9 cellular contexts compared by ENCODE assay signal in genomic region chr2:197497301-197497700, GRCh38. TPM values are rescaled to one million over a fixed set of nuclear protein-coding genes. Genes with fewer than 3 reads are reported as not detected.
DNase-seq lines count a peak whose midpoint lies in the region; ATAC-seq and TF ChIP-seq lines count a peak whose summit lies in the region.
"Had no signal": no experiment of that assay in that cellular context is flagged by ENCODE, and none has a peak within 500 bp of the region (broad histone marks: within the 10 kb centered on the region; RNA-seq: fewer than 3 reads in every experiment).

No MANE protein-coding gene starts in this region.

- intact Hi-C loops in activated naive CD4-positive, alpha-beta T cell treated with anti-CD3 and anti-CD28 coated beads for 36 hours (cut with micrococcal nuclease): no loop called here
- intact Hi-C loops in activated B cell treated with CpG ODN at 0.5 μM for 24 hours (cut with micrococcal nuclease): loop anchor here (2.0 to 5.0 kb wide), 4 partner anchors 16 to 800 kb away; no protein-coding TSS in a partner anchor

- H3K4me3 ChIP-seq in fibroblast of pulmonary artery (replicated peaks; ENCODE audit: low read depth, low read length): peak overlapping the region; percentile 93

- ATAC-seq in activated B cell treated with CpG ODN at 0.5 μM for 24 hours (ENCODE audit: low read depth) (no peak), GM21723 (IDR thresholded peaks at IDR 0.05; ENCODE audit: unreplicated experiment) (no peak)
- ATAC-seq in stimulated activated naive CD8-positive, alpha-beta T cell treated with anti-CD3 and anti-CD28 coated beads, Interleukin-15, amount 100 ng/mL, for 72 hours: no peak

- no peaks in the 10 kb centered on the region for H3K9me3 Mint-ChIP-seq in activated naive CD4-positive, alpha-beta T cell treated with anti-CD3 and anti-CD28 coated beads for 36 hours
- no peaks in the 10 kb centered on the region for H3K9me3 Mint-ChIP-seq in activated B cell treated with CpG ODN at 0.5 μM for 24 hours
- H3K9me3 Mint-ChIP-seq in stimulated activated naive CD8-positive, alpha-beta T cell treated with anti-CD3 and anti-CD28 coated beads, Interleukin-15, amount 100 ng/mL, for 72 hours: no peaks in the 10 kb centered on the region

- no peak for TF ChIP-seq CTCF in activated B cell treated with CpG ODN at 0.5 μM for 24 hours (IDR thresholded peaks at IDR 0.05)
- no peak for TF ChIP-seq CTCF in fibroblast of pulmonary artery (IDR thresholded peaks at IDR 0.05; ENCODE audit: low read length, missing control alignments)

- H3K27ac Mint-ChIP-seq in activated naive CD4-positive, alpha-beta T cell treated with anti-CD3 and anti-CD28 coated beads for 36 hours: peak overlapping the region; percentile 98
- H3K27ac Mint-ChIP-seq in activated B cell treated with CpG ODN at 0.5 μM for 24 hours: no peak overlapping the region
- peak overlapping the region; percentile 98 to 99 for H3K27ac Mint-ChIP-seq in stimulated activated naive CD8-positive, alpha-beta T cell treated with anti-CD3 and anti-CD28 coated beads, Interleukin-15, amount 100 ng/mL, for 72 hours

- no peak for DNase-seq in activated naive CD4-positive, alpha-beta T cell treated with anti-CD3 and anti-CD28 coated beads for 36 hours
- DNase-seq in activated naive CD4-positive, alpha-beta T cell (lab: John Stamatoyannopoulos, UW): no peak
- DNase-seq in activated B cell treated with CpG ODN at 0.5 μM for 24 hours: no peak
- no peak for DNase-seq in fibroblast of pulmonary artery (ENCODE audit: low read depth)
- DNase-seq in stimulated activated naive CD8-positive, alpha-beta T cell treated with anti-CD3 and anti-CD28 coated beads, Interleukin-15, amount 100 ng/mL, for 72 hours: no peak
- DNase-seq in NCI-H2107 treated with DMSO at 0.1 percent for 48 hours (lab: John Stamatoyannopoulos, UW; ENCODE audit: unreplicated experiment): no peak
- no peak for DNase-seq in AG20443 (ENCODE audit: low spot score)
- DNase-seq: cortex of kidney had no signal

- H3K4me3 Mint-ChIP-seq in activated naive CD4-positive, alpha-beta T cell treated with anti-CD3 and anti-CD28 coated beads for 36 hours: peak overlapping the region; percentile 92
- H3K4me3 Mint-ChIP-seq in activated B cell treated with CpG ODN at 0.5 μM for 24 hours: peak overlapping the region; percentile 97
- H3K4me3 Mint-ChIP-seq in stimulated activated naive CD8-positive, alpha-beta T cell treated with anti-CD3 and anti-CD28 coated beads, Interleukin-15, amount 100 ng/mL, for 72 hours: peak overlapping the region; percentile 88 to 100

- no peaks in the 10 kb centered on the region for H3K27me3 Mint-ChIP-seq in activated naive CD4-positive, alpha-beta T cell treated with anti-CD3 and anti-CD28 coated beads for 36 hours (ENCODE audit: low read depth)
- no peaks in the 10 kb centered on the region for H3K27me3 Mint-ChIP-seq in activated B cell treated with CpG ODN at 0.5 μM for 24 hours
- H3K27me3 Mint-ChIP-seq in stimulated activated naive CD8-positive, alpha-beta T cell treated with anti-CD3 and anti-CD28 coated beads, Interleukin-15, amount 100 ng/mL, for 72 hours: no peaks in the 10 kb centered on the region

- POLR2A ChIA-PET in activated B cell treated with CpG ODN at 0.5 μM for 24 hours (lab: Charles Lee): interaction anchor here (7.5 kb wide), 1 partner anchor 17 kb away, joined by 173 read pairs; the partner anchor contains the start of gene MOB4

- H3K36me3 Mint-ChIP-seq in activated naive CD4-positive, alpha-beta T cell treated with anti-CD3 and anti-CD28 coated beads for 36 hours (ENCODE audit: low read depth): peaks cover 80% of the 10 kb centered on the region
- H3K36me3 Mint-ChIP-seq in activated B cell treated with CpG ODN at 0.5 μM for 24 hours (ENCODE audit: low read depth): peaks cover 77% of the 10 kb centered on the region

- CTCF ChIA-PET in activated naive CD4-positive, alpha-beta T cell treated with anti-CD3 and anti-CD28 coated beads for 36 hours (lab: Charles Lee): interaction anchor here (1.0 kb wide), 1 partner anchor 423 kb away, joined by 3 read pairs; no protein-coding TSS in a partner anchor
- CTCF ChIA-PET in activated B cell treated with CpG ODN at 0.5 μM for 24 hours (lab: Charles Lee): no interaction called here

- peaks cover 52% of the 10 kb centered on the region for H3K4me1 Mint-ChIP-seq in activated naive CD4-positive, alpha-beta T cell treated with anti-CD3 and anti-CD28 coated beads for 36 hours (ENCODE audit: low read depth)
- H3K4me1 Mint-ChIP-seq in activated B cell treated with CpG ODN at 0.5 μM for 24 hours: peaks cover 54% of the 10 kb centered on the region
- peaks cover 62% of the 10 kb centered on the region for H3K4me1 Mint-ChIP-seq in stimulated activated naive CD8-positive, alpha-beta T cell treated with anti-CD3 and anti-CD28 coated beads, Interleukin-15, amount 100 ng/mL, for 72 hours

RNA-seq across cellular contexts. Expression of gene HSPD1, which starts 2.3 kb away (rescaled TPM):
- 1,000 to 10,000 TPM; 1,191 to 1,210 TPM for total RNA-seq in activated naive CD4-positive, alpha-beta T cell treated with anti-CD3 and anti-CD28 coated beads for 36 hours
- total RNA-seq in activated B cell treated with CpG ODN at 0.5 μM for 24 hours: 250 and 252 TPM in 2 replicates

RNA-seq across cellular contexts. Expression of gene HSPE1, which starts 2.9 kb away (rescaled TPM):
- total RNA-seq in activated naive CD4-positive, alpha-beta T cell treated with anti-CD3 and anti-CD28 coated beads for 36 hours: 100 to 1,000 TPM; 294 to 310 TPM
- total RNA-seq in activated B cell treated with CpG ODN at 0.5 μM for 24 hours: 108 and 116 TPM in 2 replicates

RNA-seq across cellular contexts. Expression of gene MOB4, which starts 18.6 kb away (rescaled TPM):
- total RNA-seq in activated naive CD4-positive, alpha-beta T cell treated with anti-CD3 and anti-CD28 coated beads for 36 hours: 10 to 100 TPM; 10.7 to 14.1 TPM
- 21.7 and 22.1 TPM in 2 replicates for total RNA-seq in activated B cell treated with CpG ODN at 0.5 μM for 24 hours

RNA-seq across cellular contexts. Expression of gene COQ10B, which starts 43.9 kb away (rescaled TPM):
- total RNA-seq in activated naive CD4-positive, alpha-beta T cell treated with anti-CD3 and anti-CD28 coated beads for 36 hours: 10 to 100 TPM; 17.5 to 17.8 TPM
- total RNA-seq in activated B cell treated with CpG ODN at 0.5 μM for 24 hours: 25.1 and 27.5 TPM in 2 replicates
